Comparison of ENCODE assay signal across 1 cellular context in the genomic region with DNA sequence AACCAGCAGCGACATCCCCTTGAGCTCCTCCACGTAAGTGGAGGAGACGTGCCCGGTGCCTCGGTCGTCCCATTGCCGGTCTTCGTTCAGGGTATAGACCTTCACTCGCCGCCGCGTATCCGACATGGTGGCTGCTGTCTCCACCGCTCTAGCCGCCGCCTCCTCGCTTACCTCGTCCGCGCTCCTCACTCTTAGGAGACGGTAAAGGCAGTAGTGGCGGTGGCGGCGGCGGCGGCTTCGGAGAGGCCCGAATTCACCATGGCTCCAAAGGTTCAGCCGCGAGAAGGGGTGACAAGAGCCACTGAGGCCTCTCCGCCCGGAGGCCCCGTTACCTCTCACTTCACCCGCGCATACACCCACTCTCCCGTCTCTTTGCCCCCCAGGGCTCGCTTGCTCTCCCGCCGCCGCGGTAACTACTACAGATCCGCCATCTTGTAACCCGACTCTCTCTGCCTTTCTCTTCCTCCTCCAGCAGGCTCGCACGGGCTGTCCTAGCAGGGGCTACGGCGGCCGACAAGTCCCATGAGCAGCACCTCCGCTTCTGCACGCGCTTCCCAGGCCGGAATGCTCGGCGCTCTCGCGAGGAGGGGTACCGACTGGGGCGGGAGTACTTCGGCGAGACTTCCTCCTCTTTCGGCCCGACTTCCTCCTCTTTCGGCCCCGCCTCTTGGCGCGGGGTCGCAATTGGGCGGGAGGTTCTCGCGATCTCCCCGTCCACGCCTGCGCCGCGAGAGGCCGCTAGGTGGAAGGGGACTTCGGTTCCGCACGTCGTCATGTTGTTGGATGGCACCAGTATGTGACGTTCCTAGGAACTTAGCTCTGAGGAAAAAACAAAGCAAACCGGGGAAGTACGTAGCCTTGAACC.
A peak's percentile ranks its signal among the peaks of the same experiment; 100 is the strongest.
TF ChIP-seq lines count a peak whose summit lies in the region.

TSS of gene PPP4R3B (minus strand) at position 463 of the 865 bp plus-strand sequence. CDS start at position 126, 337 bp downstream.

TF ChIP-seq in GM23338, 12 proteins besides CTCF, POLR2A, EP300 and RAD21 (continued from another document):
- TF ChIP-seq, protein P1, sequence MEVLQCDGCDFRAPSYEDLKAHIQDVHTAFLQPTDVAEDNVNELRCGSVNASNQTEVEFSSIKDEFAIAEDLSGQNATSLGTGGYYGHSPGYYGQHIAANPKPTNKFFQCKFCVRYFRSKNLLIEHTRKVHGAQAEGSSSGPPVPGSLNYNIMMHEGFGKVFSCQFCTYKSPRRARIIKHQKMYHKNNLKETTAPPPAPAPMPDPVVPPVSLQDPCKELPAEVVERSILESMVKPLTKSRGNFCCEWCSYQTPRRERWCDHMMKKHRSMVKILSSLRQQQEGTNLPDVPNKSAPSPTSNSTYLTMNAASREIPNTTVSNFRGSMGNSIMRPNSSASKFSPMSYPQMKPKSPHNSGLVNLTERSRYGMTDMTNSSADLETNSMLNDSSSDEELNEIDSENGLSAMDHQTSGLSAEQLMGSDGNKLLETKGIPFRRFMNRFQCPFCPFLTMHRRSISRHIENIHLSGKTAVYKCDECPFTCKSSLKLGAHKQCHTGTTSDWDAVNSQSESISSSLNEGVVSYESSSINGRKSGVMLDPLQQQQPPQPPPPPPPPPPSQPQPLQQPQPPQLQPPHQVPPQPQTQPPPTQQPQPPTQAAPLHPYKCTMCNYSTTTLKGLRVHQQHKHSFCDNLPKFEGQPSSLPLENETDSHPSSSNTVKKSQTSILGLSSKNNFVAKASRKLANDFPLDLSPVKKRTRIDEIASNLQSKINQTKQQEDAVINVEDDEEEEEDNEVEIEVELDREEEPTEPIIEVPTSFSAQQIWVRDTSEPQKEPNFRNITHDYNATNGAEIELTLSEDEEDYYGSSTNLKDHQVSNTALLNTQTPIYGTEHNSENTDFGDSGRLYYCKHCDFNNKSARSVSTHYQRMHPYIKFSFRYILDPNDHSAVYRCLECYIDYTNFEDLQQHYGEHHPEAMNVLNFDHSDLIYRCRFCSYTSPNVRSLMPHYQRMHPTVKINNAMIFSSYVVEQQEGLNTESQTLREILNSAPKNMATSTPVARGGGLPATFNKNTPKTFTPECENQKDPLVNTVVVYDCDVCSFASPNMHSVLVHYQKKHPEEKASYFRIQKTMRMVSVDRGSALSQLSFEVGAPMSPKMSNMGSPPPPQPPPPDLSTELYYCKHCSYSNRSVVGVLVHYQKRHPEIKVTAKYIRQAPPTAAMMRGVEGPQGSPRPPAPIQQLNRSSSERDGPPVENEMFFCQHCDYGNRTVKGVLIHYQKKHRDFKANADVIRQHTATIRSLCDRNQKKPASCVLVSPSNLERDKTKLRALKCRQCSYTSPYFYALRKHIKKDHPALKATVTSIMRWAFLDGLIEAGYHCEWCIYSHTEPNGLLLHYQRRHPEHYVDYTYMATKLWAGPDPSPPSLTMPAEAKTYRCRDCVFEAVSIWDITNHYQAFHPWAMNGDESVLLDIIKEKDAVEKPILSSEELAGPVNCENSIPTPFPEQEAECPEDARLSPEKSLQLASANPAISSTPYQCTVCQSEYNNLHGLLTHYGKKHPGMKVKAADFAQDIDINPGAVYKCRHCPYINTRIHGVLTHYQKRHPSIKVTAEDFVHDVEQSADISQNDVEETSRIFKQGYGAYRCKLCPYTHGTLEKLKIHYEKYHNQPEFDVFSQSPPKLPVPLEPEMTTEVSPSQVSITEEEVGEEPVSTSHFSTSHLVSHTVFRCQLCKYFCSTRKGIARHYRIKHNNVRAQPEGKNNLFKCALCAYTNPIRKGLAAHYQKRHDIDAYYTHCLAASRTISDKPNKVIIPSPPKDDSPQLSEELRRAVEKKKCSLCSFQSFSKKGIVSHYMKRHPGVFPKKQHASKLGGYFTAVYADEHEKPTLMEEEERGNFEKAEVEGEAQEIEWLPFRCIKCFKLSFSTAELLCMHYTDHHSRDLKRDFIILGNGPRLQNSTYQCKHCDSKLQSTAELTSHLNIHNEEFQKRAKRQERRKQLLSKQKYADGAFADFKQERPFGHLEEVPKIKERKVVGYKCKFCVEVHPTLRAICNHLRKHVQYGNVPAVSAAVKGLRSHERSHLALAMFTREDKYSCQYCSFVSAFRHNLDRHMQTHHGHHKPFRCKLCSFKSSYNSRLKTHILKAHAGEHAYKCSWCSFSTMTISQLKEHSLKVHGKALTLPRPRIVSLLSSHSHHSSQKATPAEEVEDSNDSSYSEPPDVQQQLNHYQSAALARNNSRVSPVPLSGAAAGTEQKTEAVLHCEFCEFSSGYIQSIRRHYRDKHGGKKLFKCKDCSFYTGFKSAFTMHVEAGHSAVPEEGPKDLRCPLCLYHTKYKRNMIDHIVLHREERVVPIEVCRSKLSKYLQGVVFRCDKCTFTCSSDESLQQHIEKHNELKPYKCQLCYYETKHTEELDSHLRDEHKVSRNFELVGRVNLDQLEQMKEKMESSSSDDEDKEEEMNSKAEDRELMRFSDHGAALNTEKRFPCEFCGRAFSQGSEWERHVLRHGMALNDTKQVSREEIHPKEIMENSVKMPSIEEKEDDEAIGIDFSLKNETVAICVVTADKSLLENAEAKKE (CRISPR knock-in tag; IDR thresholded peaks at IDR 0.05) = no peak
- TF ChIP-seq POLR2AphosphoS5 (IDR thresholded peaks at IDR 0.05; ENCODE audit: low read depth) = peak; percentile 92
- TF ChIP-seq NANOG (IDR thresholded peaks at IDR 0.05; ENCODE audit: borderline replicate concordance) = no peak
- TF ChIP-seq, protein P2, sequence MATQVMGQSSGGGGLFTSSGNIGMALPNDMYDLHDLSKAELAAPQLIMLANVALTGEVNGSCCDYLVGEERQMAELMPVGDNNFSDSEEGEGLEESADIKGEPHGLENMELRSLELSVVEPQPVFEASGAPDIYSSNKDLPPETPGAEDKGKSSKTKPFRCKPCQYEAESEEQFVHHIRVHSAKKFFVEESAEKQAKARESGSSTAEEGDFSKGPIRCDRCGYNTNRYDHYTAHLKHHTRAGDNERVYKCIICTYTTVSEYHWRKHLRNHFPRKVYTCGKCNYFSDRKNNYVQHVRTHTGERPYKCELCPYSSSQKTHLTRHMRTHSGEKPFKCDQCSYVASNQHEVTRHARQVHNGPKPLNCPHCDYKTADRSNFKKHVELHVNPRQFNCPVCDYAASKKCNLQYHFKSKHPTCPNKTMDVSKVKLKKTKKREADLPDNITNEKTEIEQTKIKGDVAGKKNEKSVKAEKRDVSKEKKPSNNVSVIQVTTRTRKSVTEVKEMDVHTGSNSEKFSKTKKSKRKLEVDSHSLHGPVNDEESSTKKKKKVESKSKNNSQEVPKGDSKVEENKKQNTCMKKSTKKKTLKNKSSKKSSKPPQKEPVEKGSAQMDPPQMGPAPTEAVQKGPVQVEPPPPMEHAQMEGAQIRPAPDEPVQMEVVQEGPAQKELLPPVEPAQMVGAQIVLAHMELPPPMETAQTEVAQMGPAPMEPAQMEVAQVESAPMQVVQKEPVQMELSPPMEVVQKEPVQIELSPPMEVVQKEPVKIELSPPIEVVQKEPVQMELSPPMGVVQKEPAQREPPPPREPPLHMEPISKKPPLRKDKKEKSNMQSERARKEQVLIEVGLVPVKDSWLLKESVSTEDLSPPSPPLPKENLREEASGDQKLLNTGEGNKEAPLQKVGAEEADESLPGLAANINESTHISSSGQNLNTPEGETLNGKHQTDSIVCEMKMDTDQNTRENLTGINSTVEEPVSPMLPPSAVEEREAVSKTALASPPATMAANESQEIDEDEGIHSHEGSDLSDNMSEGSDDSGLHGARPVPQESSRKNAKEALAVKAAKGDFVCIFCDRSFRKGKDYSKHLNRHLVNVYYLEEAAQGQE (IDR thresholded peaks at IDR 0.05; ENCODE audit: unreplicated experiment) = no peak
